ENCODE assay signal across 36 cellular contexts in genomic region chr2:95018301-95018700, GRCh38. TPM values are rescaled to one million over a fixed set of nuclear protein-coding genes. Genes with fewer than 3 reads are reported as not detected.
"Had no signal": no experiment of that assay in that cellular context is flagged by ENCODE, and none has a peak within 500 bp of the region (broad histone marks: within the 10 kb centered on the region; RNA-seq: fewer than 3 reads in every experiment).

No MANE protein-coding gene starts in this region.

- H3K27ac ChIP-seq: esophagus muscularis mucosa, gastrocnemius medialis, hepatocyte, pancreas, prostate gland, skin epidermis, tibial nerve, WERI-Rb-1 had no signal

- H3K4me1 ChIP-seq: gastrocnemius medialis, pancreas, prostate gland had no signal

- H3K9me3 ChIP-seq: esophagus muscularis mucosa, gastrocnemius medialis, mucosa of descending colon, pancreas, prostate gland, tibial nerve had no signal

- FAIRE-seq: endothelial cell of umbilical vein, pancreas, TTC549 had no signal

- H3K27ac Mint-ChIP-seq: activated naive CD4-positive, alpha-beta T cell treated with anti-CD3 and anti-CD28 coated beads, Interleukin-2, amount 50 U/mL, for 24 hours; activated naive CD8-positive, alpha-beta T cell treated with anti-CD3 and anti-CD28 coated beads, Interleukin-2, amount 50 U/mL, for 24 hours; nephron progenitor cell; stimulated activated naive CD8-positive, alpha-beta T cell treated with anti-CD3 and anti-CD28 coated beads, Interleukin-15, Interleukin-2, amounts not matched to agents 100 ng/mL and 50 ng/mL, for 24 hours; T-helper 1 cell treated with Interleukin-12 subunit alpha and Interleukin-12 subunit beta and Interleukin-4 antibody, amounts not matched to agents 30 μg/mL and 1 μg/mL, for 36 hours had no signal

- H3K4me3 ChIP-seq: esophagus muscularis mucosa, gastrocnemius medialis, hepatocyte, mucosa of descending colon, pancreas, prostate gland, skin epidermis, tibial nerve had no signal

- ATAC-seq: activated CD4-positive, CD25-positive, alpha-beta regulatory T cell treated with anti-CD3 and anti-CD28 coated beads, Interleukin-2, amount 50 U/mL, for 24 hours; activated naive CD8-positive, alpha-beta T cell treated with anti-CD3 and anti-CD28 coated beads, Interleukin-2, amount 50 U/mL, for 24 hours; gastrocnemius medialis; left cardiac atrium; left ventricle myocardium superior; mucosa of descending colon; pancreas; sciatic nerve had no signal

- DNase-seq: activated CD4-positive, alpha-beta T cell treated with anti-CD3 and anti-CD28 coated beads for 48 hours; activated CD4-positive, alpha-beta T cell treated with anti-CD3 and anti-CD28 coated beads, Interleukin-2, amount 50 U/mL, for 48 hours; activated CD8-positive, alpha-beta memory T cell treated with anti-CD3 and anti-CD28 coated beads for 24 hours; activated effector memory CD4-positive, alpha-beta T cell treated with anti-CD3 and anti-CD28 coated beads, Interleukin-2, amount 50 U/mL, for 16 hours; activated naive CD8-positive, alpha-beta T cell treated with anti-CD3 and anti-CD28 coated beads, Interleukin-2, amount 50 U/mL, for 24 hours; amygdala; caudate nucleus; cortex of kidney; gastrocnemius medialis; islet precursor cell; left cardiac atrium; left ventricle myocardium superior; nephron progenitor cell; pancreas; retina; stimulated activated CD4-positive, alpha-beta T cell treated with anti-CD3 and anti-CD28 coated beads, Interleukin-12 subunit alpha, Interleukin-12 subunit beta, amount 100 ng/mL, for 4 hours; stimulated activated CD4-positive, alpha-beta T cell treated with anti-CD3 and anti-CD28 coated beads, Interleukin-4, amount 100 ng/mL, for 1 hour; SW 1271; T-helper 9 cell had no signal

- H3K4me3 Mint-ChIP-seq: activated naive CD4-positive, alpha-beta T cell treated with anti-CD3 and anti-CD28 coated beads, Interleukin-2, amount 50 U/mL, for 24 hours; activated naive CD8-positive, alpha-beta T cell treated with anti-CD3 and anti-CD28 coated beads, Interleukin-2, amount 50 U/mL, for 24 hours; nephron progenitor cell; stimulated activated naive CD8-positive, alpha-beta T cell treated with anti-CD3 and anti-CD28 coated beads, Interleukin-15, Interleukin-2, amounts not matched to agents 100 ng/mL and 50 ng/mL, for 24 hours; T-helper 1 cell treated with Interleukin-12 subunit alpha and Interleukin-12 subunit beta and Interleukin-4 antibody, amounts not matched to agents 30 μg/mL and 1 μg/mL, for 36 hours had no signal

- H3K27me3 ChIP-seq: hepatocyte, pancreas had no signal

- H3K36me3 ChIP-seq: esophagus muscularis mucosa, gastrocnemius medialis, pancreas, prostate gland, tibial nerve, WERI-Rb-1 had no signal

- H3K9me3 Mint-ChIP-seq: activated naive CD4-positive, alpha-beta T cell treated with anti-CD3 and anti-CD28 coated beads, Interleukin-2, amount 50 U/mL, for 24 hours; activated naive CD8-positive, alpha-beta T cell treated with anti-CD3 and anti-CD28 coated beads, Interleukin-2, amount 50 U/mL, for 24 hours; nephron progenitor cell; stimulated activated naive CD8-positive, alpha-beta T cell treated with anti-CD3 and anti-CD28 coated beads, Interleukin-15, Interleukin-2, amounts not matched to agents 100 ng/mL and 50 ng/mL, for 24 hours; T-helper 1 cell treated with Interleukin-12 subunit alpha and Interleukin-12 subunit beta and Interleukin-4 antibody, amounts not matched to agents 30 μg/mL and 1 μg/mL, for 36 hours had no signal

- H3K36me3 Mint-ChIP-seq: activated naive CD4-positive, alpha-beta T cell treated with anti-CD3 and anti-CD28 coated beads, Interleukin-2, amount 50 U/mL, for 24 hours had no signal

- H3K27me3 Mint-ChIP-seq: activated naive CD4-positive, alpha-beta T cell treated with anti-CD3 and anti-CD28 coated beads, Interleukin-2, amount 50 U/mL, for 24 hours; stimulated activated naive CD8-positive, alpha-beta T cell treated with anti-CD3 and anti-CD28 coated beads, Interleukin-15, Interleukin-2, amounts not matched to agents 100 ng/mL and 50 ng/mL, for 24 hours had no signal

RNA-seq across cellular contexts. Expression of gene MAL, which starts 7.2 kb away (rescaled TPM):
- total RNA-seq: chondrocyte, endothelial cell of umbilical vein, lung microvascular endothelial cell, mesenteric fat pad had no signal
- polyA plus RNA-seq: endothelial cell of umbilical vein, hepatocyte had no signal
